7 cellular contexts compared by ENCODE assay signal in the genomic region with DNA sequence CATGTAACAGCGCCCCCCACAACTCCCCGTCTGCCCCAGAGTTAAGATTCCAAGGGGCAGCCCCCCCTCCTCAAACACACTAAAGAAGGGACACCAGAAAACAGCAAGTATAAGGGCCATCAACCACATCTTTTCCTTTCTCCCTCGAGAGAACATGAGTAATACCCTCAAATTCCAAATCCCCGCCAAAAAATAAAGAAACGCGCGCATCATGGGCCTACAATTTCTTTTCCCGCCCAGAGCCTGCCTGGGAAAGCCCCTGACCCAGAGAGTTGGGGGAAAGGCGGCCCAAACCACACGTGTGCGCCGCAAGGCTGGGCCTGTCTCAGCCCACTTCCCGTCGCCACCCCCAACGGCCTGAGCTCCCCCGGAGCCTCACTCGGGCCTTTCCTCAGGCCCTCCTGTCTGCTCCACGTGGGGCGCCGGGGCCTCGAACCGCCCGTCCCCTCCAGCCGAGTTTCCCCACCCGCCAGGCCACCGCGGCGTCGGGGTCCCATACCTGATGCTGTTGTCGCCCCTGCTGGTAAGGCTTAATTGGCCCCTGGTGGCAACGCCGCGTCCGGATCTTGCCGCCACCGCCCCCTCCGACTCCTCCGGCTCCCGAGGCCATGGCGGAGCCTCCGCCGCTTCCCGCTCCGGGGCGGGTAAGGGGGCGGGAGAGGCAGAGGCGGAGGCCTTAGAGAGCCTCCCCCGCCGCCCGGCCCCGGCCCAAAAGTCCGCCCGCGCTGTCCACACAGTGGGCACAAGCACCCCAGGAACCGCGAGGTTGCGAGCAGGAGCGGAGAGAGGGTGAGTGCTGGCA.
A peak's percentile ranks its signal among the peaks of the same experiment; 100 is the strongest.
DNase-seq lines count a peak whose midpoint lies in the region; ATAC-seq and TF ChIP-seq lines count a peak whose summit lies in the region.

No MANE protein-coding gene starts in this region.

- H3K27ac ChIP-seq in WERI-Rb-1, result peak overlapping the region; percentile 97

- DNase-seq in NCI-H1105 (lab: John Stamatoyannopoulos, UW), result peak; percentile 55
- peak; percentile 76 for DNase-seq in WERI-Rb-1
- peak; percentile 61 to 76 for DNase-seq in cardiac fibroblast (ENCODE audit: low read depth in 2 of 2)
- DNase-seq in kidney tubule cell (ENCODE audit: low spot score), result peak; percentile 85
- DNase-seq in stimulated activated CD4-positive, alpha-beta T cell treated with anti-CD3 and anti-CD28 coated beads, Interleukin-2, amount 100 ng/mL, for 48 hours, result peak; percentile 75 to 77

- H3K36me3 ChIP-seq in WERI-Rb-1, result peaks cover 17% of the 10 kb centered on the region

- no peaks in the 10 kb centered on the region for H3K27me3 ChIP-seq in WERI-Rb-1 (ENCODE audit: insufficient read depth, low read depth, severe bottlenecking)

- TF ChIP-seq CTCF in WERI-Rb-1 (IDR thresholded peaks at IDR 0.05; ENCODE audit: low read depth, low read length) (peak; percentile 20; the same call in 1 of the 2 replicates), cardiac fibroblast (IDR thresholded peaks at IDR 0.05; ENCODE audit: low read depth, low read length) (no peak)

- H3K4me3 ChIP-seq in WERI-Rb-1 (ENCODE audit: low read depth, low read length) (peak overlapping the region; percentile 94), cardiac fibroblast (replicated peaks in 1 of 2; ENCODE audit: low read depth in 2 of 2, low read length in 2 of 2) (peak overlapping the region; percentile 71 to 88)

- no peaks in the 10 kb centered on the region for H3K9me3 ChIP-seq in WERI-Rb-1 (ENCODE audit: severe bottlenecking)

- ATAC-seq in GM18499 (IDR thresholded peaks at IDR 0.05; ENCODE audit: insufficient read depth, unreplicated experiment), result peak; percentile 42
- peak; percentile 69 for ATAC-seq in HG02642 (IDR thresholded peaks at IDR 0.05; ENCODE audit: poor library complexity, unreplicated experiment)

Comparison
In these comparisons a context has a peak if more than half of its experiments do, and no peak if none do; other contexts are left out.
1. Peak in every context shown above with its lines: DNase-seq, ATAC-seq, H3K4me3 ChIP-seq and H3K27ac ChIP-seq.